ENCODE assay signal across 8 cellular contexts in genomic region chr10:93006435-93007039, GRCh38. TPM values are rescaled to one million over a fixed set of nuclear protein-coding genes. Genes with fewer than 3 reads are reported as not detected.
DNase-seq lines count a peak whose midpoint lies in the region; ATAC-seq and TF ChIP-seq lines count a peak whose summit lies in the region.

No MANE protein-coding gene starts in this region.

- no peak overlapping the region for H3K27ac ChIP-seq in adrenal gland

- TF ChIP-seq CTCF in adrenal gland (IDR thresholded peaks at IDR 0.05): peak; percentile 23 to 63 (median 43)
- TF ChIP-seq CTCF in kidney epithelial cell (IDR thresholded peaks at IDR 0.05; ENCODE audit: insufficient read depth, low read length, poor library complexity, severe bottlenecking): peak; percentile 76

- H3K4me3 ChIP-seq in adrenal gland (no peak overlapping the region), kidney epithelial cell (ENCODE audit: low read depth, low read length) (no peak overlapping the region)

- intact Hi-C loops in adrenal gland (cut with DNase I): no loop called here

- WGBS in adrenal gland, 4 donors: 4 to 16% (median 12%) methylated on average over 3 of the region's 3 CpGs

- H3K36me3 ChIP-seq in adrenal gland (replicated peaks in 1 of 2): no peaks in the 10 kb centered on the region
- H3K36me3 ChIP-seq in kidney epithelial cell (ENCODE audit: control insufficient read depth, insufficient read depth, low read length): no peaks in the 10 kb centered on the region

- no peak for TF ChIP-seq POLR2A in adrenal gland (IDR thresholded peaks at IDR 0.05)

- H3K27me3 ChIP-seq in adrenal gland (no peaks in the 10 kb centered on the region), kidney epithelial cell (ENCODE audit: control insufficient read depth, insufficient read depth, low read length) (no peaks in the 10 kb centered on the region)

- H3K4me1 ChIP-seq in adrenal gland (replicated peaks in 1 of 2): peaks cover 0 to 6% of the 10 kb centered on the region in 2 donors

- DNase-seq in Daoy (ENCODE audit: low read depth) (peak; percentile 8), Kasumi-1 (lab: John Stamatoyannopoulos, UW) (peak; percentile 71 to 86), adrenal gland (peak in 1 of 7 donors; percentile 4), kidney epithelial cell (ENCODE audit: low read depth) (peak; percentile 4), cerebellar nuclear complex (lab: John Stamatoyannopoulos, UW) (no peak), KG1 (lab: John Stamatoyannopoulos, UW) (no peak)

- ATAC-seq in HG02571 (IDR thresholded peaks at IDR 0.05; ENCODE audit: unreplicated experiment): no peak
- no peak for ATAC-seq in activated CD4-positive, CD25-positive, alpha-beta regulatory T cell treated with anti-CD3 and anti-CD28 coated beads, Interleukin-2, amount 50 U/mL, for 24 hours

- H3K9me3 ChIP-seq in adrenal gland (replicated peaks in 1 of 3): no peaks in the 10 kb centered on the region

RNA-seq across cellular contexts. Expression of gene CYP26C1, which starts 54.1 kb away (rescaled TPM):
- total RNA-seq in Daoy (2014; rRNA removed; shearing (Covaris generic)): 0.11 TPM in 1 of 2 replicates, not detected in the other
- total RNA-seq in adrenal gland (1 to 10 TPM in 1 of 8 donors, under 1 TPM in 6, not detected in 1; 0.12 to 5.8 (median 0.25) TPM), kidney epithelial cell (0.17 and 0.41 TPM in 2 replicates)
- under 1 TPM; 0.10 to 0.48 (median 0.31) TPM for polyA plus RNA-seq in adrenal gland

Comparison
In these comparisons a context has a peak if more than half of its experiments do, and no peak if none do; other contexts are left out.
1. DNase-seq: peak in Daoy (single experiment), Kasumi-1 (2 of 2) and kidney epithelial cell (single experiment); none in cerebellar nuclear complex (0 of 2) and KG1 (single experiment).